Comparison of ENCODE assay signal across 9 cellular contexts in the genomic region with DNA sequence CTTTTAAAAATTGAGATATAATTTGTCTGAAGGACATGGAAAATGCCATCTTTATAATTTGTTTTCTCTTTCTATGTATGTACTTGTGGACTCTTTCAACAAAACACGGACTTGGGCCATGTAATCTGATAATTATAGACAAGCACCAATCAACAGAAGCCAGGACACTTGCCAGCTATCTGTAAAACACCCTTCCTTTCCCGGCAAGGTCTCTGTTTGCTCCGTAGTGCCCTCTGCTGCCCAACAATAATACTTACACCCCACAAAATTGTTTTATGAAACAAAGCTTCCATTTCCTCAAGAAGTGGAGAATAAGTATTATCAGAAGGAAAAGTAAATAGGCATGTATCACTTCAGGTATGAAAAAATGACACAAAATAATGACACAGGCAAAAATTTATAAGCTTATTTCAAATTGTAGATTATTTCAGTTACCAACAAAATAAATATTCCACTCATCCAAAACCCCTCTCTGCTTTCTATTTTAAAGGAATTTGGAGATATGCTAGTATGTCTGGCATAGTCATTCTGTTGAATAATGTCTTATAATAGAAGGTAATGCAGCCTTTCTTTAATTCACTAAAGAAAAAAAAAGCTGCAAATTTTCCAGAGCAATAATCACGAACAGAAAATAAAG. TPM values are rescaled to one million over a fixed set of nuclear protein-coding genes. Genes with fewer than 3 reads are reported as not detected.
DNase-seq lines count a peak whose midpoint lies in the region; ATAC-seq and TF ChIP-seq lines count a peak whose summit lies in the region.
"Had no signal": no experiment of that assay in that cellular context is flagged by ENCODE, and none has a peak within 500 bp of the region (broad histone marks: within the 10 kb centered on the region; RNA-seq: fewer than 3 reads in every experiment).

No MANE protein-coding gene starts in this region.

- no peak overlapping the region for H3K27ac ChIP-seq in colonic mucosa
- H3K27ac ChIP-seq in lower lobe of right lung = no peak overlapping the region
- H3K27ac ChIP-seq: BLaER1 treated with 17β-estradiol and CSF1 and Interleukin-3, amounts not matched to agents 10 nM and 100 nM had no signal

- ATAC-seq in HG03354 (IDR thresholded peaks at IDR 0.05; ENCODE audit: poor library complexity, severe bottlenecking, unreplicated experiment) = peak; percentile 83
- peak; percentile 86 to 87 for ATAC-seq in lower lobe of right lung

- intact Hi-C loops in colonic mucosa (cut with DNase I) = no loop called here
- intact Hi-C loops in lower lobe of right lung (cut with DNase I) = no loop called here

- TF ChIP-seq CTCF in colonic mucosa (IDR thresholded peaks at IDR 0.05) = peak; percentile 57
- peak; percentile 75 for TF ChIP-seq CTCF in lower lobe of right lung (IDR thresholded peaks at IDR 0.05)

- no peaks in the 10 kb centered on the region for H3K27me3 ChIP-seq in colonic mucosa
- H3K27me3 ChIP-seq in lower lobe of right lung (ENCODE audit: low read depth) = no peaks in the 10 kb centered on the region
- H3K27me3 ChIP-seq: BLaER1 treated with 17β-estradiol and CSF1 and Interleukin-3, amounts not matched to agents 10 nM and 100 nM had no signal

- DNase-seq in activated gamma-delta T cell treated with Interleukin-2 at 50 U/mL for 16 hours (peak; percentile 46), activated gamma-delta T cell (lab: John Stamatoyannopoulos, UW) (no peak), NCI-H510A (lab: John Stamatoyannopoulos, UW) (peak; percentile 29), colonic mucosa (peak; percentile 79), lower lobe of right lung (no peak)
- DNase-seq in activated CD4-positive, alpha-beta T cell treated with anti-CD3 and anti-CD28 coated beads for 24 hours (ENCODE audit: low read depth in 2 of 2) = peak; percentile 45 to 50
- DNase-seq in stimulated activated CD8-positive, alpha-beta memory T cell treated with anti-CD3 and anti-CD28 coated beads, Interleukin-2, amount 100 ng/mL, for 48 hours (ENCODE audit: low read depth in 2 of 2) = peak; percentile 10 to 26

- H3K36me3 ChIP-seq in colonic mucosa = no peaks in the 10 kb centered on the region
- H3K36me3 ChIP-seq in lower lobe of right lung = no peaks in the 10 kb centered on the region
- H3K36me3 ChIP-seq: BLaER1 treated with 17β-estradiol and CSF1 and Interleukin-3, amounts not matched to agents 10 nM and 100 nM had no signal

- H3K9me3 ChIP-seq in colonic mucosa (no peaks in the 10 kb centered on the region), lower lobe of right lung (no peaks in the 10 kb centered on the region)
- H3K9me3 ChIP-seq: BLaER1 treated with 17β-estradiol and CSF1 and Interleukin-3, amounts not matched to agents 10 nM and 100 nM had no signal

- no peaks in the 10 kb centered on the region for H3K4me1 ChIP-seq in colonic mucosa
- no peaks in the 10 kb centered on the region for H3K4me1 ChIP-seq in lower lobe of right lung
- H3K4me1 ChIP-seq: BLaER1 treated with 17β-estradiol and CSF1 and Interleukin-3, amounts not matched to agents 10 nM and 100 nM had no signal

- no peak overlapping the region for H3K9ac ChIP-seq in colonic mucosa (ENCODE audit: low read depth in 2 of 2, low read length in 2 of 2)
- H3K9ac ChIP-seq: BLaER1 treated with 17β-estradiol and CSF1 and Interleukin-3, amounts not matched to agents 10 nM and 100 nM had no signal

- H3K4me3 ChIP-seq in colonic mucosa (no peak overlapping the region), lower lobe of right lung (no peak overlapping the region)
- H3K4me3 ChIP-seq: BLaER1 treated with 17β-estradiol and CSF1 and Interleukin-3, amounts not matched to agents 10 nM and 100 nM had no signal

RNA-seq across cellular contexts. Expression of a gene that starts 32.8 kb away (rescaled TPM):
- under 1 TPM; 0.13 to 0.44 TPM for total RNA-seq in colonic mucosa
- 1.0 TPM for total RNA-seq in lower lobe of right lung

Comparison
In these comparisons a context has a peak if more than half of its experiments do, and no peak if none do; other contexts are left out.
1. DNase-seq: peak in activated gamma-delta T cell treated with Interleukin-2 at 50 U/mL for 16 hours (single experiment), NCI-H510A (single experiment), activated CD4-positive, alpha-beta T cell treated with anti-CD3 and anti-CD28 coated beads for 24 hours (2 of 2), colonic mucosa (single experiment) and stimulated activated CD8-positive, alpha-beta memory T cell treated with anti-CD3 and anti-CD28 coated beads, Interleukin-2, amount 100 ng/mL, for 48 hours (2 of 2); none in activated gamma-delta T cell (single experiment) and lower lobe of right lung (single experiment).